ENCODE assay signal across 13 cellular contexts in the genomic region with DNA sequence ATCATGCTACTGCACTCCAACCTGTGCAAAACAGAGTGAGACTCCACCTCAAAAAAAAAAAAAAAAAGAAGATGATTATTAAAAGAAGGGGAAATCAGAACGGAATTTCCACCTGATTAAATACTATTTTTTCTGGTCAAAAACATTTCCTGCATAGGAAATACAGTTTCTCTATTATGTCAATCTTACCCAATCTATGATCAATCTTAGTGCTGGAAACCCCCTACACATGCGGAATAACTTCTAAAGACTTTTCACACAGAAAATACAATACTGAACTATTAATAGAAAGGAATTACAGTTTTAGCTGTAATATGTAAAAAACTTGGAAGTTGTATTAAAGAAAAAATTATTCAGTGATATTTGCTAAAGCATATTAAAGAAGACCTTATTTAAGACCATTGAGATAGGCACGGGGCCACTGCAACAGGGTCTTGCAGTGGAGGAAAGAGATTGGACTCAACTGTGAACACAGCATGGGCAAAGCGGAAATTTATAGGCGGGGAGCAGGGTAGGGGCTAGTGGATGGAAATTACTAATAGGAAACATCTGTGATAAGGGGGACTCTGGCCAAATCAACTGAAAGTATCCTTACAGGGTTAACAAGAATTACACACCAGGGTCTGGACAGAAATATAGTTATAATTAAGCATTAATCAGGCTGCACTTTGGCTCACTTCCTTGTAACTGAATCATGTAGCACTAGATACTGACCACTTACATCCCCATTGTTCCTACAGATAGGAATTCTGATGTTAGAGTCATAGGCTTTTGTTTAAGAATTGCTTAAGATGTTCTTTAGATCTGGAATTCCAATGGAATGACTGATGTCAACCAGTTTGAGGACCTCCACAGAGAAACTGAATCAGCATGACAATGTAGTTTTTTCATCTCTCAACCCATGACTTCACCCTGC.
A peak's percentile ranks its signal among the peaks of the same experiment; 100 is the strongest.
DNase-seq lines count a peak whose midpoint lies in the region; ATAC-seq and TF ChIP-seq lines count a peak whose summit lies in the region.
"Had no signal": no experiment of that assay in that cellular context is flagged by ENCODE, and none has a peak within 500 bp of the region (broad histone marks: within the 10 kb centered on the region; RNA-seq: fewer than 3 reads in every experiment).

No MANE protein-coding gene starts in this region.

- H3K4me1 ChIP-seq in right cardiac atrium (ENCODE audit: control insufficient read depth, insufficient read depth, low read length) = no peaks in the 10 kb centered on the region
- H3K4me1 ChIP-seq in naive thymus-derived CD4-positive, alpha-beta T cell (ENCODE audit: control insufficient read depth in 2 of 2, insufficient read depth in 2 of 2, low read length in 2 of 2) = no peaks in the 10 kb centered on the region

- H3K4me1 Mint-ChIP-seq in activated B cell treated with CpG ODN at 0.5 μM for 24 hours = peaks cover 8% of the 10 kb centered on the region
- H3K4me1 Mint-ChIP-seq in naive thymus-derived CD4-positive, alpha-beta T cell = no peaks in the 10 kb centered on the region
- H3K4me1 Mint-ChIP-seq: CD8-positive, alpha-beta memory T cell had no signal

- H3K27me3 Mint-ChIP-seq in activated B cell treated with CpG ODN at 0.5 μM for 24 hours = no peaks in the 10 kb centered on the region
- H3K27me3 Mint-ChIP-seq in naive thymus-derived CD4-positive, alpha-beta T cell = peaks cover 0 to 17% (median 5%) of the 10 kb centered on the region in 5 donors

- no peak overlapping the region for H3K27ac ChIP-seq in right cardiac atrium (ENCODE audit: low read length)
- no peak overlapping the region for H3K27ac ChIP-seq in naive thymus-derived CD4-positive, alpha-beta T cell (ENCODE audit: low read depth, low read length)
- H3K27ac ChIP-seq: KMS-11 had no signal

- no peaks in the 10 kb centered on the region for H3K9me3 Mint-ChIP-seq in activated B cell treated with CpG ODN at 0.5 μM for 24 hours
- peaks cover 0 to 3% (median 0%) of the 10 kb centered on the region in 11 donors for H3K9me3 Mint-ChIP-seq in naive thymus-derived CD4-positive, alpha-beta T cell
- H3K9me3 Mint-ChIP-seq: CD8-positive, alpha-beta memory T cell had no signal

- H3K27ac Mint-ChIP-seq in activated B cell treated with CpG ODN at 0.5 μM for 24 hours = no peak overlapping the region
- H3K27ac Mint-ChIP-seq in naive thymus-derived CD4-positive, alpha-beta T cell = no peak overlapping the region
- H3K27ac Mint-ChIP-seq: CD8-positive, alpha-beta memory T cell had no signal

- DNase-seq in AG04449 (ENCODE audit: low read depth, low spot score) = peak; percentile 71
- peak; percentile 63 for DNase-seq in HFF-Myc (ENCODE audit: extremely low read depth, low read depth)
- DNase-seq in activated B cell treated with CpG ODN at 0.5 μM for 24 hours = no peak
- no peak for DNase-seq in right cardiac atrium
- no peak for DNase-seq in central memory CD4-positive, alpha-beta T cell
- no peak for DNase-seq in naive thymus-derived CD4-positive, alpha-beta T cell
- no peak for DNase-seq in NK-92 (lab: John Stamatoyannopoulos, UW; ENCODE audit: unreplicated experiment)
- DNase-seq in SKM-1 (lab: John Stamatoyannopoulos, UW; ENCODE audit: unreplicated experiment) = no peak
- DNase-seq: activated CD4-positive, alpha-beta T cell treated with anti-CD3 and anti-CD28 coated beads, Interleukin-2, amount 50 U/mL, for 48 hours; CD8-positive, alpha-beta memory T cell; hippocampal formation; nucleus accumbens had no signal

- 67% methylated on average over 5 of the region's 5 CpGs for WGBS in right cardiac atrium

- intact Hi-C loops in activated B cell treated with CpG ODN at 0.5 μM for 24 hours (cut with micrococcal nuclease) (no loop called here), right cardiac atrium (cut with DNase I) (no loop called here)
- intact Hi-C loops in naive thymus-derived CD4-positive, alpha-beta T cell (cut with micrococcal nuclease) = no loop called here

- TF ChIP-seq CTCF in AG04449 (IDR thresholded peaks at IDR 0.05; ENCODE audit: insufficient read depth, low read length, missing control alignments) (no peak), HFF-Myc (IDR thresholded peaks at IDR 0.05; ENCODE audit: low read depth, low read length, missing control alignments) (no peak), activated B cell treated with CpG ODN at 0.5 μM for 24 hours (IDR thresholded peaks at IDR 0.05) (no peak)

- no peaks in the 10 kb centered on the region for H3K36me3 Mint-ChIP-seq in activated B cell treated with CpG ODN at 0.5 μM for 24 hours (ENCODE audit: low read depth)
- H3K36me3 Mint-ChIP-seq in naive thymus-derived CD4-positive, alpha-beta T cell = no peaks in the 10 kb centered on the region
- H3K36me3 Mint-ChIP-seq: CD8-positive, alpha-beta memory T cell had no signal

- H3K9me3 ChIP-seq in right cardiac atrium (ENCODE audit: control insufficient read depth, low read length) = no peaks in the 10 kb centered on the region
- H3K9me3 ChIP-seq in naive thymus-derived CD4-positive, alpha-beta T cell (ENCODE audit: control insufficient read depth in 2 of 3, low read length in 3 of 3) = no peaks in the 10 kb centered on the region

- H3K4me3 ChIP-seq in AG04449 (ENCODE audit: low read depth, low read length) (no peak overlapping the region), HFF-Myc (replicated peaks; ENCODE audit: low read depth, low read length) (no peak overlapping the region), right cardiac atrium (ENCODE audit: low read length) (no peak overlapping the region)
- H3K4me3 ChIP-seq in naive thymus-derived CD4-positive, alpha-beta T cell (ENCODE audit: low read length) = no peak overlapping the region

- ATAC-seq in activated B cell treated with CpG ODN at 0.5 μM for 24 hours (ENCODE audit: low read depth) (peak; percentile 18), right cardiac atrium (peak; percentile 36 to 90)
- no peak for ATAC-seq in naive thymus-derived CD4-positive, alpha-beta T cell

- no peak overlapping the region for H3K4me3 Mint-ChIP-seq in activated B cell treated with CpG ODN at 0.5 μM for 24 hours
- no peak overlapping the region for H3K4me3 Mint-ChIP-seq in naive thymus-derived CD4-positive, alpha-beta T cell
- H3K4me3 Mint-ChIP-seq: CD8-positive, alpha-beta memory T cell had no signal

- H3K27me3 ChIP-seq in right cardiac atrium (ENCODE audit: control insufficient read depth, insufficient read depth) = no peaks in the 10 kb centered on the region
- H3K27me3 ChIP-seq in naive thymus-derived CD4-positive, alpha-beta T cell (ENCODE audit: control insufficient read depth in 2 of 2, insufficient read depth in 2 of 2, low read length in 2 of 2) = no peaks in the 10 kb centered on the region

- no peaks in the 10 kb centered on the region for H3K36me3 ChIP-seq in naive thymus-derived CD4-positive, alpha-beta T cell (ENCODE audit: control insufficient read depth in 2 of 3, insufficient read depth in 3 of 3, low read length in 3 of 3)

- POLR2A ChIA-PET in AG04449 (lab: Yijun Ruan, JAX) (no interaction called here), activated B cell treated with CpG ODN at 0.5 μM for 24 hours (lab: Charles Lee) (no interaction called here)
- POLR2A ChIA-PET in naive thymus-derived CD4-positive, alpha-beta T cell (lab: Charles Lee) = no interaction called here

- CTCF ChIA-PET in AG04449 (lab: Yijun Ruan, JAX) (no interaction called here), activated B cell treated with CpG ODN at 0.5 μM for 24 hours (lab: Charles Lee) (no interaction called here)
- CTCF ChIA-PET in naive thymus-derived CD4-positive, alpha-beta T cell (lab: Charles Lee) = no interaction called here

Comparison
In these comparisons a context has a peak if more than half of its experiments do, and no peak if none do; other contexts are left out.
1. DNase-seq: peak in AG04449 (single experiment) and HFF-Myc (single experiment); none in activated B cell treated with CpG ODN at 0.5 μM for 24 hours (single experiment), right cardiac atrium (0 of 3), central memory CD4-positive, alpha-beta T cell (single experiment), naive thymus-derived CD4-positive, alpha-beta T cell (0 of 9), NK-92 (single experiment) and SKM-1 (single experiment).